Comparison of ENCODE assay signal across 2 cellular contexts in genomic region chr7:71900556-71900955, GRCh38.
TF ChIP-seq lines count a peak whose summit lies in the region.

No MANE protein-coding gene starts in this region.

TF ChIP-seq in H1, 55 proteins besides CTCF, POLR2A, EP300 and RAD21:
- TF ChIP-seq E2F6 (IDR thresholded peaks at IDR 0.05) (no peak), SP4 (IDR thresholded peaks at IDR 0.05; ENCODE audit: low read length) (no peak), TCF12 (IDR thresholded peaks at IDR 0.05; ENCODE audit: low read depth, low read length) (no peak), SP2 (IDR thresholded peaks at IDR 0.05; ENCODE audit: low read length) (no peak), EGR1 (IDR thresholded peaks at IDR 0.05; ENCODE audit: borderline replicate concordance, low read depth, low read length) (no peak), ATF2 (IDR thresholded peaks at IDR 0.05; ENCODE audit: low read length) (no peak), CTBP2 (IDR thresholded peaks at IDR 0.05; ENCODE audit: borderline replicate concordance, insufficient read depth, insufficient read length, low read length) (no peak)

TF ChIP-seq in HepG2, 621 proteins besides CTCF, POLR2A, EP300 and RAD21:
- TF ChIP-seq ZC3H4 (CRISPR knock-in tag; IDR thresholded peaks at IDR 0.05; ENCODE audit: borderline replicate concordance) (no peak), SOX13 (IDR thresholded peaks at IDR 0.05) (no peak), SOX13 (CRISPR knock-in tag; conservative IDR thresholded peaks at IDR 0.05 in 1 of 2, IDR thresholded peaks at IDR 0.05 in 1 of 2) (no peak), CHD4 (IDR thresholded peaks at IDR 0.05; ENCODE audit: borderline replicate concordance, low read length) (no peak), PBX3 (CRISPR knock-in tag; IDR thresholded peaks at IDR 0.05; ENCODE audit: borderline replicate concordance) (no peak), ZNF20 (CRISPR knock-in tag; IDR thresholded peaks at IDR 0.05) (no peak), SIN3B (IDR thresholded peaks at IDR 0.05; ENCODE audit: low read length) (no peak)
TF ChIP-seq in HepG2: peak in this region for 0.
